In the genomic region with DNA sequence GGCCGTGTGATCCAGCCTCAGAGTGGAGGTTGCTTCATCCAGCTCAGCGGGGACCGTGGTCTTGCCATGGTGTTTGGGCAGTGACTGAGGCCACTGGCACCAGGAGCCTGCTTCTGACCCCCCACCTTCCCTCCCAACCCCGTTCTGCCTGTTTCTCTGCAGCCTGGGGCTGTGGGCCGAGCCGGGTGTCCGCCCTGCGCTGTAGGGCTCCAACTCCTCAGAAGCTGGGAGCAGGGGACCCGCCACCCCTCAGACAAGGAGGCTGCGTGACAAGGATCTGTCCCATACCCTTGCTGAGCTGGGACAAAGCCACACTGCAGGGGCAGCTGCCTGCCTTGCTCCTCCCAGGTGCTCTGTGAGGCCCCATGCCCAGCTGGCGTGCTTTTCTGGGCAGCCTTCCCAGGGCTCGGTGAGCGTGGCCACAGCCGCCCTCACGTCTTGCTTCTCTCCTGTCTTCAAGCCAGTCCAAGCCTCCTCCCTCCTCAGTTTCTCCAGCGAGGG, we compare ENCODE assay signal across 10 cellular contexts. TPM values are rescaled to one million over a fixed set of nuclear protein-coding genes. Genes with fewer than 3 reads are reported as not detected.
DNase-seq lines count a peak whose midpoint lies in the region; ATAC-seq and TF ChIP-seq lines count a peak whose summit lies in the region.
"Had no signal": no experiment of that assay in that cellular context is flagged by ENCODE, and none has a peak within 500 bp of the region (broad histone marks: within the 10 kb centered on the region; RNA-seq: fewer than 3 reads in every experiment).

No MANE protein-coding gene starts in this region.

- H3K9me3 ChIP-seq in liver (ENCODE audit: control insufficient read depth in 4 of 4, low read length in 3 of 4) (no peaks in the 10 kb centered on the region), thoracic aorta (no peaks in the 10 kb centered on the region)

- H3K4me3 Mint-ChIP-seq in activated naive CD8-positive, alpha-beta T cell treated with anti-CD3 and anti-CD28 coated beads for 36 hours, result no peak overlapping the region

- H3K4me1 ChIP-seq in liver (ENCODE audit: control insufficient read depth in 4 of 4, insufficient read depth in 4 of 4, low read length in 3 of 4), result peaks cover 0 to 17% (median 8%) of the 10 kb centered on the region in 4 donors
- H3K4me1 ChIP-seq in thoracic aorta (ENCODE audit: control insufficient read depth in 1 of 2, low read depth in 2 of 2), result peaks cover 11 to 25% of the 10 kb centered on the region in 2 donors

- TF ChIP-seq RAD21 in liver (IDR thresholded peaks at IDR 0.05), result no peak

- peaks cover 19% of the 10 kb centered on the region for H3K36me3 Mint-ChIP-seq in activated naive CD8-positive, alpha-beta T cell treated with anti-CD3 and anti-CD28 coated beads for 36 hours

- peak overlapping the region in 1 of 2 donors; percentile 36 for H3K9ac ChIP-seq in liver (ENCODE audit: low read depth in 1 of 2, low read length in 2 of 2)

- TF ChIP-seq CTCF in dorsolateral prefrontal cortex (IDR thresholded peaks at IDR 0.05 in 54 of 56, conservative IDR thresholded peaks at IDR 0.05 in 2 of 56; ENCODE audit: low read depth in 1 of 56, partially characterized antibody in 56 of 56), result peak in 1 of 56 donors; percentile 9
- TF ChIP-seq CTCF in liver (IDR thresholded peaks at IDR 0.05; ENCODE audit: low read depth, low read length, missing input control), result no peak
- no peak for TF ChIP-seq CTCF in thoracic aorta (IDR thresholded peaks at IDR 0.05)

- WGBS in liver, result 55% methylated on average over 16 of the region's 16 CpGs

- H3K4me1 Mint-ChIP-seq in activated naive CD8-positive, alpha-beta T cell treated with anti-CD3 and anti-CD28 coated beads for 36 hours, result peaks cover 11% of the 10 kb centered on the region

- H3K27ac ChIP-seq in dorsolateral prefrontal cortex (peak overlapping the region in 17 of 59 donors; percentile 5 to 66 (median 34)), liver (ENCODE audit: low read depth in 1 of 2, low read length in 2 of 2) (peak overlapping the region; percentile 66 to 69), thoracic aorta (peak overlapping the region; percentile 52 to 77)

- intact Hi-C loops in dorsolateral prefrontal cortex (cut with DNase I), result loop anchor here (5.0 kb wide), 2 partner anchors 164 to 206 kb away; no protein-coding TSS in a partner anchor

- H3K27ac Mint-ChIP-seq in activated naive CD8-positive, alpha-beta T cell treated with anti-CD3 and anti-CD28 coated beads for 36 hours, result no peak overlapping the region

- H3K27me3 Mint-ChIP-seq in activated naive CD8-positive, alpha-beta T cell treated with anti-CD3 and anti-CD28 coated beads for 36 hours, result no peaks in the 10 kb centered on the region

- peaks cover 9% of the 10 kb centered on the region for H3K9me3 Mint-ChIP-seq in activated naive CD8-positive, alpha-beta T cell treated with anti-CD3 and anti-CD28 coated beads for 36 hours

- ATAC-seq in thoracic aorta (ENCODE audit: insufficient number of reproducible peaks, low FRiP score, low read depth) (no peak), GM18867 (IDR thresholded peaks at IDR 0.05; ENCODE audit: unreplicated experiment) (no peak), GM21528 (IDR thresholded peaks at IDR 0.05; ENCODE audit: low FRiP score, unreplicated experiment) (no peak), GM21737 (IDR thresholded peaks at IDR 0.05; ENCODE audit: unreplicated experiment) (no peak)

- H3K36me3 ChIP-seq in liver (ENCODE audit: control insufficient read depth in 4 of 4, insufficient read depth in 3 of 4, low read depth in 1 of 4, low read length in 3 of 4) (peaks cover 6 to 29% (median 16%) of the 10 kb centered on the region in 4 donors), thoracic aorta (peaks cover 29% of the 10 kb centered on the region)

- H3K27me3 ChIP-seq in dorsolateral prefrontal cortex, result no peaks in the 10 kb centered on the region
- no peaks in the 10 kb centered on the region for H3K27me3 ChIP-seq in liver (ENCODE audit: control insufficient read depth in 4 of 4, insufficient read depth in 4 of 4, low read length in 3 of 4)
- H3K27me3 ChIP-seq in thoracic aorta (replicated peaks; ENCODE audit: insufficient read depth), result no peaks in the 10 kb centered on the region

- peak; percentile 78 for DNase-seq in NCI-H2171 treated with DMSO at 0.1 percent for 48 hours (lab: John Stamatoyannopoulos, UW)
- peak in 9 of 10 donors; percentile 42 to 88 (median 71) for DNase-seq in dorsolateral prefrontal cortex
- no peak for DNase-seq in thoracic aorta (ENCODE audit: low spot score)
- DNase-seq in activated naive CD8-positive, alpha-beta T cell treated with anti-CD3 and anti-CD28 coated beads for 36 hours, result no peak
- DNase-seq: NCI-H524, SW 1271 had no signal

- H3K4me3 ChIP-seq in dorsolateral prefrontal cortex (no peak overlapping the region), liver (ENCODE audit: low read depth in 1 of 3, low read length in 3 of 3) (no peak overlapping the region), thoracic aorta (no peak overlapping the region)

TF ChIP-seq in liver, 16 proteins besides CTCF, POLR2A, EP300 and RAD21:
- TF ChIP-seq HNF4A (conservative IDR thresholded peaks at IDR 0.05) (peak in 1 of 2 donors; percentile 28), RXRA (IDR thresholded peaks at IDR 0.05) (peak in 1 of 2 donors; percentile 24), HNF4G (IDR thresholded peaks at IDR 0.05) (no peak), SP1 (IDR thresholded peaks at IDR 0.05) (no peak), EGR1 (IDR thresholded peaks at IDR 0.05; ENCODE audit: low read depth in 2 of 2) (no peak), FOXA2 (IDR thresholded peaks at IDR 0.05) (no peak), GABPA (IDR thresholded peaks at IDR 0.05 in 1 of 2, conservative IDR thresholded peaks at IDR 0.05 in 1 of 2) (no peak), FOXA1 (IDR thresholded peaks at IDR 0.05) (no peak), TAF1 (conservative IDR thresholded peaks at IDR 0.05) (no peak), YY1 (IDR thresholded peaks at IDR 0.05) (no peak)
- TF ChIP-seq, protein P1, sequence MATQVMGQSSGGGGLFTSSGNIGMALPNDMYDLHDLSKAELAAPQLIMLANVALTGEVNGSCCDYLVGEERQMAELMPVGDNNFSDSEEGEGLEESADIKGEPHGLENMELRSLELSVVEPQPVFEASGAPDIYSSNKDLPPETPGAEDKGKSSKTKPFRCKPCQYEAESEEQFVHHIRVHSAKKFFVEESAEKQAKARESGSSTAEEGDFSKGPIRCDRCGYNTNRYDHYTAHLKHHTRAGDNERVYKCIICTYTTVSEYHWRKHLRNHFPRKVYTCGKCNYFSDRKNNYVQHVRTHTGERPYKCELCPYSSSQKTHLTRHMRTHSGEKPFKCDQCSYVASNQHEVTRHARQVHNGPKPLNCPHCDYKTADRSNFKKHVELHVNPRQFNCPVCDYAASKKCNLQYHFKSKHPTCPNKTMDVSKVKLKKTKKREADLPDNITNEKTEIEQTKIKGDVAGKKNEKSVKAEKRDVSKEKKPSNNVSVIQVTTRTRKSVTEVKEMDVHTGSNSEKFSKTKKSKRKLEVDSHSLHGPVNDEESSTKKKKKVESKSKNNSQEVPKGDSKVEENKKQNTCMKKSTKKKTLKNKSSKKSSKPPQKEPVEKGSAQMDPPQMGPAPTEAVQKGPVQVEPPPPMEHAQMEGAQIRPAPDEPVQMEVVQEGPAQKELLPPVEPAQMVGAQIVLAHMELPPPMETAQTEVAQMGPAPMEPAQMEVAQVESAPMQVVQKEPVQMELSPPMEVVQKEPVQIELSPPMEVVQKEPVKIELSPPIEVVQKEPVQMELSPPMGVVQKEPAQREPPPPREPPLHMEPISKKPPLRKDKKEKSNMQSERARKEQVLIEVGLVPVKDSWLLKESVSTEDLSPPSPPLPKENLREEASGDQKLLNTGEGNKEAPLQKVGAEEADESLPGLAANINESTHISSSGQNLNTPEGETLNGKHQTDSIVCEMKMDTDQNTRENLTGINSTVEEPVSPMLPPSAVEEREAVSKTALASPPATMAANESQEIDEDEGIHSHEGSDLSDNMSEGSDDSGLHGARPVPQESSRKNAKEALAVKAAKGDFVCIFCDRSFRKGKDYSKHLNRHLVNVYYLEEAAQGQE (IDR thresholded peaks at IDR 0.05), result no peak
- TF ChIP-seq, protein P2, sequence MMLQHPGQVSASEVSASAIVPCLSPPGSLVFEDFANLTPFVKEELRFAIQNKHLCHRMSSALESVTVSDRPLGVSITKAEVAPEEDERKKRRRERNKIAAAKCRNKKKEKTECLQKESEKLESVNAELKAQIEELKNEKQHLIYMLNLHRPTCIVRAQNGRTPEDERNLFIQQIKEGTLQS (IDR thresholded peaks at IDR 0.05), result no peak
- TF ChIP-seq, protein P3, sequence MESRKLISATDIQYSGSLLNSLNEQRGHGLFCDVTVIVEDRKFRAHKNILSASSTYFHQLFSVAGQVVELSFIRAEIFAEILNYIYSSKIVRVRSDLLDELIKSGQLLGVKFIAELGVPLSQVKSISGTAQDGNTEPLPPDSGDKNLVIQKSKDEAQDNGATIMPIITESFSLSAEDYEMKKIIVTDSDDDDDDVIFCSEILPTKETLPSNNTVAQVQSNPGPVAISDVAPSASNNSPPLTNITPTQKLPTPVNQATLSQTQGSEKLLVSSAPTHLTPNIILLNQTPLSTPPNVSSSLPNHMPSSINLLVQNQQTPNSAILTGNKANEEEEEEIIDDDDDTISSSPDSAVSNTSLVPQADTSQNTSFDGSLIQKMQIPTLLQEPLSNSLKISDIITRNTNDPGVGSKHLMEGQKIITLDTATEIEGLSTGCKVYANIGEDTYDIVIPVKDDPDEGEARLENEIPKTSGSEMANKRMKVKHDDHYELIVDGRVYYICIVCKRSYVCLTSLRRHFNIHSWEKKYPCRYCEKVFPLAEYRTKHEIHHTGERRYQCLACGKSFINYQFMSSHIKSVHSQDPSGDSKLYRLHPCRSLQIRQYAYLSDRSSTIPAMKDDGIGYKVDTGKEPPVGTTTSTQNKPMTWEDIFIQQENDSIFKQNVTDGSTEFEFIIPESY (IDR thresholded peaks at IDR 0.05), result no peak

RNA-seq across cellular contexts. Expression of a gene that starts 11.7 kb away (rescaled TPM):
- total RNA-seq in dorsolateral prefrontal cortex (10 to 100 TPM; 18.5 to 37.7 (median 25.9) TPM), liver (10 to 100 TPM; 19.5 to 55.1 TPM), thoracic aorta (10 to 100 TPM; 52.9 to 68.9 TPM)
- 10 to 100 TPM; 18.2 to 35.6 TPM for polyA plus RNA-seq in liver
- 10 to 100 TPM; 27.2 to 29.1 TPM for total RNA-seq in activated naive CD8-positive, alpha-beta T cell treated with anti-CD3 and anti-CD28 coated beads for 36 hours

Comparison
In these comparisons a context has a peak if more than half of its experiments do, and no peak if none do; other contexts are left out.
1. DNase-seq: peak in NCI-H2171 treated with DMSO at 0.1 percent for 48 hours (single experiment) and dorsolateral prefrontal cortex (9 of 10); none in thoracic aorta (single experiment) and activated naive CD8-positive, alpha-beta T cell treated with anti-CD3 and anti-CD28 coated beads for 36 hours (single experiment).